Comparison of ENCODE assay signal across 18 cellular contexts in genomic region chr4:8219236-8219635, GRCh38. TPM values are rescaled to one million over a fixed set of nuclear protein-coding genes. Genes with fewer than 3 reads are reported as not detected.
DNase-seq lines count a peak whose midpoint lies in the region; ATAC-seq and TF ChIP-seq lines count a peak whose summit lies in the region.
"Had no signal": no experiment of that assay in that cellular context is flagged by ENCODE, and none has a peak within 500 bp of the region (broad histone marks: within the 10 kb centered on the region; RNA-seq: fewer than 3 reads in every experiment).

No MANE protein-coding gene starts in this region.

- peak overlapping the region in 4 of 7 donors; percentile 80 to 96 (median 86) for H3K27ac Mint-ChIP-seq in CD4-positive, alpha-beta memory T cell
- H3K27ac Mint-ChIP-seq in H9, result no peak overlapping the region
- H3K27ac Mint-ChIP-seq: T-helper 1 cell treated with Interleukin-12 subunit alpha and Interleukin-12 subunit beta and Interleukin-4 antibody, amounts not matched to agents 30 μg/mL and 1 μg/mL, for 36 hours had no signal

- H3K23ac ChIP-seq in neuronal stem cell (ENCODE audit: low read depth, low read length, poor library complexity) (no peak overlapping the region), H9 (ENCODE audit: insufficient read length, low read depth, low read length) (no peak overlapping the region)

- H3K79me1 ChIP-seq in neuronal stem cell (ENCODE audit: low read depth, low read length), result no peaks in the 10 kb centered on the region
- H3K79me1 ChIP-seq in H9 (ENCODE audit: insufficient read depth, low read depth, low read length, poor library complexity, severe bottlenecking), result no peaks in the 10 kb centered on the region

- peaks cover 39 to 58% of the 10 kb centered on the region in 2 donors for H3K36me3 Mint-ChIP-seq in CD4-positive, alpha-beta memory T cell
- H3K36me3 Mint-ChIP-seq in H9 (ENCODE audit: insufficient read depth in 1 of 3, low read depth in 3 of 3), result no peaks in the 10 kb centered on the region

- no peak overlapping the region for H4K5ac ChIP-seq in H9 (ENCODE audit: insufficient read length, low read depth, low read length)

- H4K8ac ChIP-seq in neuronal stem cell (ENCODE audit: low read depth, low read length) (no peak overlapping the region), H9 (replicated peaks; ENCODE audit: insufficient read length, low read depth, low read length) (no peak overlapping the region)

- H3K9ac ChIP-seq in neuronal stem cell (ENCODE audit: low read depth, low read length, poor library complexity) (no peak overlapping the region), H9 (ENCODE audit: extremely low read depth, insufficient read length, low read length) (no peak overlapping the region)

- H2BK120ac ChIP-seq in neuronal stem cell (ENCODE audit: low read depth, low read length) (no peak overlapping the region), H9 (ENCODE audit: low read depth, low read length, poor library complexity, severe bottlenecking) (no peak overlapping the region)

- H3K18ac ChIP-seq in neuronal stem cell (ENCODE audit: low read length), result peak overlapping the region; percentile 74
- H3K18ac ChIP-seq in H9 (ENCODE audit: insufficient read length, low read depth, low read length), result no peak overlapping the region

- no peak overlapping the region for H3K56ac ChIP-seq in H9 (ENCODE audit: insufficient read length, low read depth, low read length)

- H3K9me3 ChIP-seq in left ventricle myocardium inferior (replicated peaks) (no peaks in the 10 kb centered on the region), KOPT-K1 (ENCODE audit: insufficient read depth, low read length, poor library complexity, severe bottlenecking) (no peaks in the 10 kb centered on the region), neuronal stem cell (replicated peaks in 1 of 2; ENCODE audit: control insufficient read depth in 2 of 2, insufficient read depth in 1 of 2, low read depth in 1 of 2, low read length in 2 of 2) (peaks cover 0 to 5% of the 10 kb centered on the region in 2 donors), H9 (ENCODE audit: control insufficient read depth, low read depth, low read length) (no peaks in the 10 kb centered on the region)
- H3K9me3 ChIP-seq in CD4-positive, alpha-beta memory T cell (ENCODE audit: control insufficient read depth in 1 of 2, low read length in 2 of 2), result no peaks in the 10 kb centered on the region

- H3K4me3 Mint-ChIP-seq in CD4-positive, alpha-beta memory T cell, result no peak overlapping the region
- no peak overlapping the region for H3K4me3 Mint-ChIP-seq in H9
- H3K4me3 Mint-ChIP-seq: T-helper 1 cell treated with Interleukin-12 subunit alpha and Interleukin-12 subunit beta and Interleukin-4 antibody, amounts not matched to agents 30 μg/mL and 1 μg/mL, for 36 hours had no signal

- H3K4me1 ChIP-seq in left ventricle myocardium inferior (peaks cover 17% of the 10 kb centered on the region), neuronal stem cell (ENCODE audit: control insufficient read depth in 2 of 2, insufficient read depth in 1 of 2, low read depth in 1 of 2, low read length in 2 of 2) (peaks cover 2 to 6% of the 10 kb centered on the region in 2 donors), H9 (ENCODE audit: insufficient read depth, low read length) (no peaks in the 10 kb centered on the region)
- peaks cover 29% of the 10 kb centered on the region for H3K4me1 ChIP-seq in CD4-positive, alpha-beta memory T cell (ENCODE audit: insufficient read depth, low read length)

- H3K4ac ChIP-seq in neuronal stem cell (ENCODE audit: low read length), result no peak overlapping the region
- no peak overlapping the region for H3K4ac ChIP-seq in H9 (ENCODE audit: low read depth, low read length)

- no peaks in the 10 kb centered on the region for H3K27me3 Mint-ChIP-seq in CD4-positive, alpha-beta memory T cell
- H3K27me3 Mint-ChIP-seq in H9 (ENCODE audit: low read depth), result no peaks in the 10 kb centered on the region; the same call in 1 of the 2 replicates

- no peak overlapping the region for H3K4me2 ChIP-seq in neuronal stem cell (ENCODE audit: insufficient read depth, low read length, poor library complexity, severe bottlenecking)
- no peak overlapping the region for H3K4me2 ChIP-seq in H9 (ENCODE audit: insufficient read depth, insufficient read length, low read length)

- H2BK12ac ChIP-seq in neuronal stem cell (ENCODE audit: low read length) (no peak overlapping the region), H9 (ENCODE audit: insufficient read length, low read depth, low read length) (no peak overlapping the region)

- H3K14ac ChIP-seq in neuronal stem cell (ENCODE audit: low read length) (no peak overlapping the region), H9 (ENCODE audit: insufficient read depth, low read length) (no peak overlapping the region)

- H4K91ac ChIP-seq in neuronal stem cell (ENCODE audit: low read depth, low read length, poor library complexity) (no peak overlapping the region), H9 (ENCODE audit: insufficient read length, low read depth, low read length) (no peak overlapping the region)

- no peaks in the 10 kb centered on the region for H3K23me2 ChIP-seq in H9 (ENCODE audit: insufficient read length, low read depth, low read length, poor library complexity, severe bottlenecking)

- intact Hi-C loops in Right ventricle myocardium superior (cut with DNase I) (no loop called here), left ventricle myocardium inferior (cut with micrococcal nuclease) (no loop called here)
- intact Hi-C loops in CD4-positive, alpha-beta memory T cell (cut with micrococcal nuclease), result no loop called here

- CTCF ChIA-PET in CD4-positive, alpha-beta memory T cell (lab: Charles Lee; ENCODE audit: partially characterized antibody), result interaction anchor here (1.0 kb wide), 1 partner anchor 21 kb away, joined by 3 read pairs; no protein-coding TSS in a partner anchor

- POLR2A ChIA-PET in CD4-positive, alpha-beta memory T cell (lab: Charles Lee; ENCODE audit: partially characterized antibody), result interaction anchor here (0.6 to 1.1 kb wide), 2 partner anchors 10 to 142 kb away, joined by 3 read pairs; no protein-coding TSS in a partner anchor

- no peak overlapping the region for H3K4me3 ChIP-seq in left ventricle myocardium inferior
- H3K4me3 ChIP-seq in CD4-positive, alpha-beta memory T cell (ENCODE audit: low read length in 2 of 2), result no peak overlapping the region
- H3K4me3 ChIP-seq in neuronal stem cell (ENCODE audit: low read length in 2 of 2), result no peak overlapping the region

- H2BK15ac ChIP-seq in neuronal stem cell (ENCODE audit: low read length), result no peak overlapping the region
- no peak overlapping the region for H2BK15ac ChIP-seq in H9 (ENCODE audit: low read depth, low read length)

- H2AFZ ChIP-seq in neuronal stem cell (ENCODE audit: low read length) (no peak overlapping the region), H9 (ENCODE audit: low read length) (no peak overlapping the region)

- H3K9me3 Mint-ChIP-seq in CD4-positive, alpha-beta memory T cell, result peaks cover 0 to 1% (median 0%) of the 10 kb centered on the region in 8 donors
- no peaks in the 10 kb centered on the region for H3K9me3 Mint-ChIP-seq in H9
- H3K9me3 Mint-ChIP-seq: T-helper 1 cell treated with Interleukin-12 subunit alpha and Interleukin-12 subunit beta and Interleukin-4 antibody, amounts not matched to agents 30 μg/mL and 1 μg/mL, for 36 hours had no signal

- WGBS in neuronal stem cell (ENCODE audit: extremely low coverage in 2 of 2, insufficient read length in 2 of 2, insufficient replicate concordance in 1 of 2), 2 donors, result no CpG with 5 or more reads among the region's 21 CpGs
- WGBS in H9 (ENCODE audit: extremely low coverage, insufficient read length, low lambda C conversion rate), result no CpG with 5 or more reads among the region's 21 CpGs

- no peak overlapping the region for H3K27ac ChIP-seq in left ventricle myocardium inferior (replicated peaks)
- H3K27ac ChIP-seq in CD4-positive, alpha-beta memory T cell (ENCODE audit: low read depth, low read length), result no peak overlapping the region
- peak overlapping the region; percentile 42 for H3K27ac ChIP-seq in KOPT-K1 (ENCODE audit: low read depth, low read length, poor library complexity, severe bottlenecking)
- no peak overlapping the region for H3K27ac ChIP-seq in neuronal stem cell (replicated peaks; ENCODE audit: low read length)
- H3K27ac ChIP-seq in H9 (ENCODE audit: insufficient read length, low read depth, low read length), result no peak overlapping the region
- H3K27ac ChIP-seq: C4-2B had no signal

- H3K79me2 ChIP-seq in H9 (ENCODE audit: insufficient read depth, low read length), result no peaks in the 10 kb centered on the region

- no peak overlapping the region for H2BK20ac ChIP-seq in H9 (ENCODE audit: low read depth, low read length, poor library complexity, severe bottlenecking)

- ATAC-seq in Right ventricle myocardium superior (ENCODE audit: poor library complexity), result no peak

- H4K20me1 ChIP-seq in H9 (ENCODE audit: control insufficient read depth, insufficient read depth, insufficient read length), result no peaks in the 10 kb centered on the region

- DNase-seq in Right ventricle myocardium superior (peak; percentile 65), left ventricle myocardium inferior (no peak), neuronal stem cell (ENCODE audit: low spot score) (no peak), H9 (no peak), islet precursor cell (no peak)
- no peak for DNase-seq in CD4-positive, alpha-beta memory T cell
- DNase-seq: Kasumi-1, MV-4-11, NCI-H1694 treated with DMSO at 0.1 percent for 48 hours, NCI-H2171 treated with DMSO at 0.1 percent for 48 hours, NCI-H446, NCI-H524 treated with DMSO at 0.1 percent for 48 hours, SHP77 treated with DMSO at 0.1 percent for 48 hours, SW 1271 had no signal

- H2AK5ac ChIP-seq in neuronal stem cell (ENCODE audit: low read depth, low read length) (peak overlapping the region; percentile 38), H9 (ENCODE audit: insufficient read length, low read length) (no peak overlapping the region)

- no peak for TF ChIP-seq CTCF in left ventricle myocardium inferior (IDR thresholded peaks at IDR 0.05; ENCODE audit: borderline replicate concordance)
- no peak for TF ChIP-seq CTCF in H9 (conservative IDR thresholded peaks at IDR 0.05)

- peaks cover 40% of the 10 kb centered on the region for H3K36me3 ChIP-seq in left ventricle myocardium inferior
- H3K36me3 ChIP-seq in CD4-positive, alpha-beta memory T cell (ENCODE audit: insufficient read depth, low read length), result peaks cover 24% of the 10 kb centered on the region
- peaks cover 34% of the 10 kb centered on the region; the same call in 1 of the 2 replicates for H3K36me3 ChIP-seq in KOPT-K1 (ENCODE audit: insufficient read depth, low read length)
- no peaks in the 10 kb centered on the region for H3K36me3 ChIP-seq in neuronal stem cell (replicated peaks in 1 of 2; ENCODE audit: control insufficient read depth in 2 of 2, insufficient read depth in 2 of 2, low read length in 2 of 2)

- H3K27me3 ChIP-seq in left ventricle myocardium inferior (ENCODE audit: low read depth) (no peaks in the 10 kb centered on the region), neuronal stem cell (ENCODE audit: control insufficient read depth in 3 of 3, insufficient read depth in 3 of 3, low read depth in 1 of 3, low read length in 3 of 3) (no peaks in the 10 kb centered on the region), H9 (ENCODE audit: insufficient read depth, low read length) (no peaks in the 10 kb centered on the region)
- H3K27me3 ChIP-seq in CD4-positive, alpha-beta memory T cell (ENCODE audit: insufficient read depth, low read length), result no peaks in the 10 kb centered on the region

- H2BK5ac ChIP-seq in neuronal stem cell (ENCODE audit: low read length) (no peak overlapping the region), H9 (ENCODE audit: insufficient read length, low read length) (no peak overlapping the region)

- peaks cover 22 to 42% (median 28%) of the 10 kb centered on the region in 4 donors for H3K4me1 Mint-ChIP-seq in CD4-positive, alpha-beta memory T cell
- peaks cover 4 to 5% of the 10 kb centered on the region in 2 experiments for H3K4me1 Mint-ChIP-seq in H9

- H3T11ph ChIP-seq in H9 (ENCODE audit: low read length), result no peak overlapping the region

RNA-seq across cellular contexts. Expression of gene SH3TC1, which starts 20.1 kb away (rescaled TPM):
- total RNA-seq in Right ventricle myocardium superior (8.2 TPM), left ventricle myocardium inferior (13.6 TPM), H9 (2021) (0.39 and 0.74 TPM in 2 replicates)
- 10 to 100 TPM; 37.1 to 41.3 TPM for total RNA-seq in CD4-positive, alpha-beta memory T cell
- 10 to 100 TPM in 1 of 2 donors, 1 to 10 TPM in 1; 7.9 to 14.3 TPM for polyA plus RNA-seq in CD4-positive, alpha-beta memory T cell
- 0.13 TPM for polyA plus RNA-seq in neuronal stem cell (2013, experiment 1 of 2)
- polyA plus RNA-seq in neuronal stem cell (2013, experiment 2 of 2), result 0.08 TPM

RNA-seq across cellular contexts. Expression of gene HTRA3, which starts 50.3 kb away (rescaled TPM):
- 123 TPM for total RNA-seq in Right ventricle myocardium superior
- 119 TPM for total RNA-seq in left ventricle myocardium inferior
- total RNA-seq in CD4-positive, alpha-beta memory T cell, result not detected
- polyA plus RNA-seq in CD4-positive, alpha-beta memory T cell, result not detected
- 2.9 TPM for polyA plus RNA-seq in neuronal stem cell (2013, experiment 1 of 2)
- polyA plus RNA-seq in neuronal stem cell (2013, experiment 2 of 2), result 2.8 TPM
- 2.9 and 3.0 TPM in 2 replicates for total RNA-seq in H9 (2021)
- total RNA-seq: HT-29 had no signal

Comparison
In these comparisons a context has a peak if more than half of its experiments do, and no peak if none do; other contexts are left out.
1. H3K27ac Mint-ChIP-seq: peak in CD4-positive, alpha-beta memory T cell (4 of 7); none in H9 (0 of 3).
2. RNA of gene HTRA3, which starts 50.3 kb away (total RNA-seq): 123 TPM in Right ventricle myocardium superior (single experiment) and 119 TPM in left ventricle myocardium inferior (single experiment); 2.9 to 3.0 TPM in H9 and not detected in CD4-positive, alpha-beta memory T cell; every median in the first group is over 10 times any median in the second.